ENCODE assay signal across 21 cellular contexts in the genomic region with DNA sequence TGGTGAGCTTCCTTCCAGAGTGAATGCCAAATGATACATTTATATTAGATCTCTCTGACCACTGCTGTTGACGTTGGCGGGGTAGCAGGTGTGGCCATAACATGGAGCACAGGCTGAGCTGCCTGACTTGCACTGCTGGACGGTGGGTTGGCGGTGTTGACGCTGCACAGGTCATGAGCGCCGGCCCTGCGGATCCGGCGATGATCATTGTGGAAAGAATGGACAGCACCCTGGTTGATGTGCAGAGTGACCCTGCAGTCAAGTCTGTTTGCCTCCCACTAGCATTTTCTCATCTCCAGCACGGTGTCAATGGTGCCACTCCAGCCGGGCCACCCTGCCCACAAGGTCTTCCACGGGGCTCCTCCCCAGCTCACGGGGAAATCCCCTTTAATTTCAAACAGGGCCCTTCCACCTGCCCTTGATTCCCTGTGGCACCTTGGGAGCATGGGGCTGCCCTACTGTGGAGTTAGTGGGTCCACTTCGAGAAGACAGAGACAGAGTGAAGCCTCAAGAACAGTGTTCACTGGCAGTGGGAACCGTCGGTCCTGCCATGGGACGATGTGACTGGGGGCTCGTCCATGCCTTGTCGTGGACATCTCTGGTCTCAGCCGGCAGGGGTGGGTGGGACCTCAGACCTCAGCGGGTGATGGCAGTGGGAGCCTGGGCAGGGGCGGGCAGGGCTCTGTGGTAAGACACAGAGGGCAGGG.
"Had no signal": no experiment of that assay in that cellular context is flagged by ENCODE, and none has a peak within 500 bp of the region (broad histone marks: within the 10 kb centered on the region; RNA-seq: fewer than 3 reads in every experiment).

No MANE protein-coding gene starts in this region.

- H3K9me3 ChIP-seq: neutrophil had no signal

- H3K36me3 Mint-ChIP-seq: activated naive CD8-positive, alpha-beta T cell treated with anti-CD3 and anti-CD28 coated beads, Interleukin-2, amount 10 ng/mL, durations not matched to agents 7 days and 5 days had no signal

- H3K27ac Mint-ChIP-seq: activated naive CD8-positive, alpha-beta T cell treated with anti-CD3 and anti-CD28 coated beads, Interleukin-2, amount 10 ng/mL, durations not matched to agents 7 days and 5 days; activated T-cell treated with anti-CD3 and anti-CD28 coated beads, Interleukin-2, amount 50 U/mL, for 24 hours; activated T-helper 17 cell treated with anti-CD3 and anti-CD28 coated beads, Interleukin-2, amount 50 U/mL, for 72 hours; natural killer cell treated with Interleukin-12 subunit alpha and Interleukin-12 subunit beta and Interleukin-15 and Interleukin-18, amount 100 ng/mL, for 72 hours had no signal

- H3K27me3 Mint-ChIP-seq: activated naive CD8-positive, alpha-beta T cell treated with anti-CD3 and anti-CD28 coated beads, Interleukin-2, amount 10 ng/mL, durations not matched to agents 7 days and 5 days; natural killer cell treated with Interleukin-12 subunit alpha and Interleukin-12 subunit beta and Interleukin-15 and Interleukin-18, amount 100 ng/mL, for 72 hours had no signal

- H3K4me1 ChIP-seq: upper lobe of left lung had no signal

- H3K4me3 Mint-ChIP-seq: activated naive CD8-positive, alpha-beta T cell treated with anti-CD3 and anti-CD28 coated beads, Interleukin-2, amount 10 ng/mL, durations not matched to agents 7 days and 5 days; activated T-cell treated with anti-CD3 and anti-CD28 coated beads, Interleukin-2, amount 50 U/mL, for 24 hours; activated T-helper 17 cell treated with anti-CD3 and anti-CD28 coated beads, Interleukin-2, amount 50 U/mL, for 72 hours; natural killer cell treated with Interleukin-12 subunit alpha and Interleukin-12 subunit beta and Interleukin-15 and Interleukin-18, amount 100 ng/mL, for 72 hours had no signal

- ATAC-seq: activated T-helper 17 cell treated with anti-CD3 and anti-CD28 coated beads, Interleukin-2, amount 50 U/mL, for 72 hours; left lobe of liver had no signal

- H3K4me1 Mint-ChIP-seq: activated naive CD8-positive, alpha-beta T cell treated with anti-CD3 and anti-CD28 coated beads, Interleukin-2, amount 10 ng/mL, durations not matched to agents 7 days and 5 days; activated T-helper 17 cell treated with anti-CD3 and anti-CD28 coated beads, Interleukin-2, amount 50 U/mL, for 72 hours had no signal

- H3K27ac ChIP-seq: neutrophil, upper lobe of left lung had no signal

- H3K36me3 ChIP-seq: neutrophil, upper lobe of left lung had no signal

- H3K27me3 ChIP-seq: neutrophil, upper lobe of left lung had no signal

- DNase-seq: activated CD4-positive, alpha-beta T cell treated with anti-CD3 and anti-CD28 coated beads, Interleukin-2, amount 50 U/mL, for 4 hours; activated CD8-positive, alpha-beta memory T cell treated with anti-CD3 and anti-CD28 coated beads for 24 hours; activated CD8-positive, alpha-beta memory T cell treated with anti-CD3 and anti-CD28 coated beads, Interleukin-2, amount 50 U/mL, for 4 hours; activated naive CD4-positive, alpha-beta T cell treated with Interleukin-2 at 50 U/mL for 16 hours; activated naive CD8-positive, alpha-beta T cell treated with anti-CD3 and anti-CD28 coated beads, Interleukin-2, amount 10 ng/mL, durations not matched to agents 7 days and 5 days; activated T-cell treated with anti-CD3 and anti-CD28 coated beads, Interleukin-2, amount 50 U/mL, for 24 hours; amygdala; dermis blood vessel endothelial cell; effector CD8-positive, alpha-beta T cell; erythroblast; foreskin fibroblast; midbrain; stimulated activated CD4-positive, alpha-beta T cell treated with anti-CD3 and anti-CD28 coated beads, Interleukin-4, amount 100 ng/mL, for 1 hour; stimulated activated naive CD4-positive, alpha-beta T cell; T-helper 1 cell had no signal

- H3K4me3 ChIP-seq: lung, upper lobe of left lung had no signal
